Comparison of ENCODE assay signal across 1 cellular context in genomic region chr17:49106366-49107210, GRCh38.
A peak's percentile ranks its signal among the peaks of the same experiment; 100 is the strongest.
TF ChIP-seq lines count a peak whose summit lies in the region.

No MANE protein-coding gene starts in this region.

TF ChIP-seq in HepG2, 621 proteins besides CTCF, POLR2A, EP300 and RAD21 (continued from another document and continues in another):
- TF ChIP-seq, protein P1, sequence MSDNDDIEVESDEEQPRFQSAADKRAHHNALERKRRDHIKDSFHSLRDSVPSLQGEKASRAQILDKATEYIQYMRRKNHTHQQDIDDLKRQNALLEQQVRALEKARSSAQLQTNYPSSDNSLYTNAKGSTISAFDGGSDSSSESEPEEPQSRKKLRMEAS (IDR thresholded peaks at IDR 0.05) = peak; percentile 14; the same call in 1 of the 2 replicates
- no peak for TF ChIP-seq MTF1 (CRISPR knock-in tag; IDR thresholded peaks at IDR 0.05)
- no peak for TF ChIP-seq ADNP (CRISPR knock-in tag; IDR thresholded peaks at IDR 0.05)
- peak; percentile 43; the same call in 1 of the 2 replicates for TF ChIP-seq IKZF5 (CRISPR knock-in tag; IDR thresholded peaks at IDR 0.05)
- TF ChIP-seq THAP11 (CRISPR knock-in tag; IDR thresholded peaks at IDR 0.05) = peak; percentile 73
- TF ChIP-seq MZF1 (CRISPR knock-in tag; IDR thresholded peaks at IDR 0.05; ENCODE audit: borderline replicate concordance) = no peak
- TF ChIP-seq, protein P2, sequence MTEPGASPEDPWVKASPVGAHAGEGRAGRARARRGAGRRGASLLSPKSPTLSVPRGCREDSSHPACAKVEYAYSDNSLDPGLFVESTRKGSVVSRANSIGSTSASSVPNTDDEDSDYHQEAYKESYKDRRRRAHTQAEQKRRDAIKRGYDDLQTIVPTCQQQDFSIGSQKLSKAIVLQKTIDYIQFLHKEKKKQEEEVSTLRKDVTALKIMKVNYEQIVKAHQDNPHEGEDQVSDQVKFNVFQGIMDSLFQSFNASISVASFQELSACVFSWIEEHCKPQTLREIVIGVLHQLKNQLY (CRISPR knock-in tag; IDR thresholded peaks at IDR 0.05) = peak; percentile 64
- peak; percentile 73 for TF ChIP-seq SMARCE1 (IDR thresholded peaks at IDR 0.05; ENCODE audit: borderline replicate concordance)
- TF ChIP-seq SATB2 (CRISPR knock-in tag; IDR thresholded peaks at IDR 0.05) = no peak
- peak; percentile 74; the same call in 1 of the 2 replicates for TF ChIP-seq JUNB (CRISPR knock-in tag; IDR thresholded peaks at IDR 0.05; ENCODE audit: borderline replicate concordance)
- TF ChIP-seq TFDP2 (CRISPR knock-in tag; IDR thresholded peaks at IDR 0.05) = peak; percentile 58; the same call in 1 of the 2 replicates
- TF ChIP-seq, protein P3, sequence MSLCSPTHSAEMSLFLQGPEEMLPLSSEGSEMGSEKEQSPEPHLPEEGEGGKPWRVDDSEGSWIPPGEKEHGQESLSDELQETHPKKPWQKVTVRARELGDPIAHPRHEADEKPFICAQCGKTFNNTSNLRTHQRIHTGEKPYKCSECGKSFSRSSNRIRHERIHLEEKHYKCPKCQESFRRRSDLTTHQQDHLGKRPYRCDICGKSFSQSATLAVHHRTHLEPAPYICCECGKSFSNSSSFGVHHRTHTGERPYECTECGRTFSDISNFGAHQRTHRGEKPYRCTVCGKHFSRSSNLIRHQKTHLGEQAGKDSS (CRISPR knock-in tag; IDR thresholded peaks at IDR 0.05; ENCODE audit: borderline replicate concordance, low read depth) = no peak
- peak; percentile 82 for TF ChIP-seq JUN (CRISPR knock-in tag; IDR thresholded peaks at IDR 0.05)
- TF ChIP-seq U2AF2 (IDR thresholded peaks at IDR 0.05; ENCODE audit: low read depth, low read length) = no peak
- TF ChIP-seq, protein P4, sequence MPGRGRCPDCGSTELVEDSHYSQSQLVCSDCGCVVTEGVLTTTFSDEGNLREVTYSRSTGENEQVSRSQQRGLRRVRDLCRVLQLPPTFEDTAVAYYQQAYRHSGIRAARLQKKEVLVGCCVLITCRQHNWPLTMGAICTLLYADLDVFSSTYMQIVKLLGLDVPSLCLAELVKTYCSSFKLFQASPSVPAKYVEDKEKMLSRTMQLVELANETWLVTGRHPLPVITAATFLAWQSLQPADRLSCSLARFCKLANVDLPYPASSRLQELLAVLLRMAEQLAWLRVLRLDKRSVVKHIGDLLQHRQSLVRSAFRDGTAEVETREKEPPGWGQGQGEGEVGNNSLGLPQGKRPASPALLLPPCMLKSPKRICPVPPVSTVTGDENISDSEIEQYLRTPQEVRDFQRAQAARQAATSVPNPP (CRISPR knock-in tag; IDR thresholded peaks at IDR 0.05) = peak; percentile 66; the same call in 1 of the 2 replicates
- peak; percentile 60 for TF ChIP-seq ZNF605 (CRISPR knock-in tag; IDR thresholded peaks at IDR 0.05)
- TF ChIP-seq ZEB1 (IDR thresholded peaks at IDR 0.05; ENCODE audit: insufficient replicate concordance, low read depth) = peak; percentile 25
- 0 out of 2 replicates have a peak, but pooled peaks have one; percentile 11 for TF ChIP-seq THYN1 (CRISPR knock-in tag; IDR thresholded peaks at IDR 0.05; ENCODE audit: borderline replicate concordance, low read depth)
- 0 out of 2 replicates have a peak, but pooled peaks have one; percentile 23 for TF ChIP-seq ZNF362 (CRISPR knock-in tag; IDR thresholded peaks at IDR 0.05; ENCODE audit: borderline replicate concordance)
- TF ChIP-seq, protein P5, sequence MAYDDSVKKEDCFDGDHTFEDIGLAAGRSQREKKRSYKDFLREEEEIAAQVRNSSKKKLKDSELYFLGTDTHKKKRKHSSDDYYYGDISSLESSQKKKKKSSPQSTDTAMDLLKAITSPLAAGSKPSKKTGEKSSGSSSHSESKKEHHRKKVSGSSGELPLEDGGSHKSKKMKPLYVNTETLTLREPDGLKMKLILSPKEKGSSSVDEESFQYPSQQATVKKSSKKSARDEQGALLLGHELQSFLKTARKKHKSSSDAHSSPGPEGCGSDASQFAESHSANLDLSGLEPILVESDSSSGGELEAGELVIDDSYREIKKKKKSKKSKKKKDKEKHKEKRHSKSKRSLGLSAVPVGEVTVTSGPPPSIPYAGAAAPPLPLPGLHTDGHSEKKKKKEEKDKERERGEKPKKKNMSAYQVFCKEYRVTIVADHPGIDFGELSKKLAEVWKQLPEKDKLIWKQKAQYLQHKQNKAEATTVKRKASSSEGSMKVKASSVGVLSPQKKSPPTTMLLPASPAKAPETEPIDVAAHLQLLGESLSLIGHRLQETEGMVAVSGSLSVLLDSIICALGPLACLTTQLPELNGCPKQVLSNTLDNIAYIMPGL (CRISPR knock-in tag; IDR thresholded peaks at IDR 0.05; ENCODE audit: borderline replicate concordance in 1 of 2, low read depth in 1 of 2) = no peak
- TF ChIP-seq, protein P6, sequence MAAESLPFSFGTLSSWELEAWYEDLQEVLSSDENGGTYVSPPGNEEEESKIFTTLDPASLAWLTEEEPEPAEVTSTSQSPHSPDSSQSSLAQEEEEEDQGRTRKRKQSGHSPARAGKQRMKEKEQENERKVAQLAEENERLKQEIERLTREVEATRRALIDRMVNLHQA (CRISPR knock-in tag; IDR thresholded peaks at IDR 0.05) = peak; percentile 92; the same call in 1 of the 2 replicates
- TF ChIP-seq NONO (IDR thresholded peaks at IDR 0.05) = no peak
- TF ChIP-seq NONO (CRISPR knock-in tag; conservative IDR thresholded peaks at IDR 0.05) = no peak; the same call in 1 of the 2 replicates
- TF ChIP-seq ATF1 (CRISPR knock-in tag; IDR thresholded peaks at IDR 0.05) = peak; percentile 47; the same call in 1 of the 2 replicates
- TF ChIP-seq NR1H2 (CRISPR knock-in tag; IDR thresholded peaks at IDR 0.05; ENCODE audit: borderline replicate concordance, low read depth) = no peak
- TF ChIP-seq ZSCAN22 (CRISPR knock-in tag; IDR thresholded peaks at IDR 0.05) = no peak
- TF ChIP-seq KDM5A (IDR thresholded peaks at IDR 0.05; ENCODE audit: borderline replicate concordance, low read length) = no peak
- no peak for TF ChIP-seq SP1 (IDR thresholded peaks at IDR 0.05)
- peak; percentile 47; the same call in 1 of the 2 replicates for TF ChIP-seq SP1 (CRISPR knock-in tag; IDR thresholded peaks at IDR 0.05)
- TF ChIP-seq SIX4 (CRISPR knock-in tag; IDR thresholded peaks at IDR 0.05) = peak; percentile 78
- peak; percentile 71; the same call in 1 of the 2 replicates for TF ChIP-seq ZNF746 (CRISPR knock-in tag; IDR thresholded peaks at IDR 0.05)
- TF ChIP-seq, protein P7, sequence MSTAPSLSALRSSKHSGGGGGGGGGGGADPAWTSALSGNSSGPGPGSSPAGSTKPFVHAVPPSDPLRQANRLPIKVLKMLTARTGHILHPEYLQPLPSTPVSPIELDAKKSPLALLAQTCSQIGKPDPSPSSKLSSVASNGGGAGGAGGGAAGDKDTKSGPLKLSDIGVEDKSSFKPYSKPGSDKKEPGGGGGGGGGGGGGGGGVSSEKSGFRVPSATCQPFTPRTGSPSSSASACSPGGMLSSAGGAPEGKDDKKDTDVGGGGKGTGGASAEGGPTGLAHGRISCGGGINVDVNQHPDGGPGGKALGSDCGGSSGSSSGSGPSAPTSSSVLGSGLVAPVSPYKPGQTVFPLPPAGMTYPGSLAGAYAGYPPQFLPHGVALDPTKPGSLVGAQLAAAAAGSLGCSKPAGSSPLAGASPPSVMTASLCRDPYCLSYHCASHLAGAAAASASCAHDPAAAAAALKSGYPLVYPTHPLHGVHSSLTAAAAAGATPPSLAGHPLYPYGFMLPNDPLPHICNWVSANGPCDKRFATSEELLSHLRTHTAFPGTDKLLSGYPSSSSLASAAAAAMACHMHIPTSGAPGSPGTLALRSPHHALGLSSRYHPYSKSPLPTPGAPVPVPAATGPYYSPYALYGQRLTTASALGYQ (CRISPR knock-in tag; IDR thresholded peaks at IDR 0.05) = peak; percentile 81
- peak; percentile 86 for TF ChIP-seq KLF6 (CRISPR knock-in tag; IDR thresholded peaks at IDR 0.05)
- TF ChIP-seq ZNF577 (CRISPR knock-in tag; IDR thresholded peaks at IDR 0.05; ENCODE audit: borderline replicate concordance, low read depth) = no peak
- no peak for TF ChIP-seq AGO2 (optimal IDR thresholded peaks at IDR 0.05; ENCODE audit: low read depth, low read length)
- TF ChIP-seq CC2D1A (CRISPR knock-in tag; IDR thresholded peaks at IDR 0.05) = no peak
- no peak for TF ChIP-seq KIAA2018 (CRISPR knock-in tag; IDR thresholded peaks at IDR 0.05; ENCODE audit: borderline replicate concordance)
- TF ChIP-seq NCOA1 (CRISPR knock-in tag; IDR thresholded peaks at IDR 0.05) = no peak; the same call in 1 of the 2 replicates
- TF ChIP-seq PATZ1 (CRISPR knock-in tag; IDR thresholded peaks at IDR 0.05) = peak; percentile 66
